Comparison of ENCODE assay signal across 1 cellular context in genomic region chr5:39217365-39218281, GRCh38.
TF ChIP-seq lines count a peak whose summit lies in the region.

No MANE protein-coding gene starts in this region.

TF ChIP-seq in HepG2, 621 proteins besides CTCF, POLR2A, EP300 and RAD21 (continued from another document and continues in another):
- TF ChIP-seq MYPOP (CRISPR knock-in tag; IDR thresholded peaks at IDR 0.05), result no peak
- TF ChIP-seq SP5 (CRISPR knock-in tag; IDR thresholded peaks at IDR 0.05; ENCODE audit: borderline replicate concordance, low read depth), result no peak
- TF ChIP-seq SP1 (IDR thresholded peaks at IDR 0.05), result no peak
- TF ChIP-seq SP1 (CRISPR knock-in tag; IDR thresholded peaks at IDR 0.05), result no peak
- TF ChIP-seq IKZF5 (CRISPR knock-in tag; IDR thresholded peaks at IDR 0.05), result no peak
- 0 out of 2 replicates have a peak, but pooled peaks have one; percentile 34 for TF ChIP-seq MEF2D (CRISPR knock-in tag; IDR thresholded peaks at IDR 0.05)
- no peak for TF ChIP-seq ZBTB8A (CRISPR knock-in tag; IDR thresholded peaks at IDR 0.05; ENCODE audit: borderline replicate concordance, low read depth)
- no peak for TF ChIP-seq ZFP36L1 (CRISPR knock-in tag; IDR thresholded peaks at IDR 0.05)
- no peak for TF ChIP-seq HNF1A (IDR thresholded peaks at IDR 0.05; ENCODE audit: low read depth)
- TF ChIP-seq HNF1A (CRISPR knock-in tag; IDR thresholded peaks at IDR 0.05; ENCODE audit: borderline replicate concordance), result no peak
- TF ChIP-seq NFE2 (CRISPR knock-in tag; IDR thresholded peaks at IDR 0.05), result no peak
- no peak for TF ChIP-seq ZNF879 (CRISPR knock-in tag; IDR thresholded peaks at IDR 0.05)
- TF ChIP-seq CHCHD3 (CRISPR knock-in tag; IDR thresholded peaks at IDR 0.05), result no peak
- no peak for TF ChIP-seq ZNF841 (CRISPR knock-in tag; IDR thresholded peaks at IDR 0.05; ENCODE audit: borderline replicate concordance)
- no peak for TF ChIP-seq TFDP1 (CRISPR knock-in tag; IDR thresholded peaks at IDR 0.05; ENCODE audit: borderline replicate concordance)
- TF ChIP-seq PHB2 (IDR thresholded peaks at IDR 0.05; ENCODE audit: partially characterized antibody), result no peak
- TF ChIP-seq ZNF335 (CRISPR knock-in tag; IDR thresholded peaks at IDR 0.05), result no peak
- TF ChIP-seq SOX6 (IDR thresholded peaks at IDR 0.05), result no peak
- TF ChIP-seq SOX6 (CRISPR knock-in tag; IDR thresholded peaks at IDR 0.05), result peak; percentile 13; the same call in 1 of the 2 replicates
- no peak for TF ChIP-seq USF2 (IDR thresholded peaks at IDR 0.05; ENCODE audit: low read depth, low read length)
- no peak for TF ChIP-seq USF2 (CRISPR knock-in tag; IDR thresholded peaks at IDR 0.05; ENCODE audit: borderline replicate concordance)
- no peak for TF ChIP-seq TRAFD1 (CRISPR knock-in tag; IDR thresholded peaks at IDR 0.05; ENCODE audit: borderline replicate concordance)
- TF ChIP-seq ATF4 (CRISPR knock-in tag; IDR thresholded peaks at IDR 0.05), result peak in 1 of 2 experiments; percentile 33; a peak in 1 of 4 replicates
- peak; percentile 50; the same call in 1 of the 2 replicates for TF ChIP-seq TFAP4 (IDR thresholded peaks at IDR 0.05; ENCODE audit: borderline replicate concordance, low read depth)
- TF ChIP-seq, protein P1, sequence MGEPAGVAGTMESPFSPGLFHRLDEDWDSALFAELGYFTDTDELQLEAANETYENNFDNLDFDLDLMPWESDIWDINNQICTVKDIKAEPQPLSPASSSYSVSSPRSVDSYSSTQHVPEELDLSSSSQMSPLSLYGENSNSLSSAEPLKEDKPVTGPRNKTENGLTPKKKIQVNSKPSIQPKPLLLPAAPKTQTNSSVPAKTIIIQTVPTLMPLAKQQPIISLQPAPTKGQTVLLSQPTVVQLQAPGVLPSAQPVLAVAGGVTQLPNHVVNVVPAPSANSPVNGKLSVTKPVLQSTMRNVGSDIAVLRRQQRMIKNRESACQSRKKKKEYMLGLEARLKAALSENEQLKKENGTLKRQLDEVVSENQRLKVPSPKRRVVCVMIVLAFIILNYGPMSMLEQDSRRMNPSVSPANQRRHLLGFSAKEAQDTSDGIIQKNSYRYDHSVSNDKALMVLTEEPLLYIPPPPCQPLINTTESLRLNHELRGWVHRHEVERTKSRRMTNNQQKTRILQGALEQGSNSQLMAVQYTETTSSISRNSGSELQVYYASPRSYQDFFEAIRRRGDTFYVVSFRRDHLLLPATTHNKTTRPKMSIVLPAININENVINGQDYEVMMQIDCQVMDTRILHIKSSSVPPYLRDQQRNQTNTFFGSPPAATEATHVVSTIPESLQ (CRISPR knock-in tag; conservative IDR thresholded peaks at IDR 0.05), result no peak
- TF ChIP-seq ZNF160 (CRISPR knock-in tag; IDR thresholded peaks at IDR 0.05), result no peak
- no peak for TF ChIP-seq ZNF850 (CRISPR knock-in tag; conservative IDR thresholded peaks at IDR 0.05)
- no peak for TF ChIP-seq NCOA1 (CRISPR knock-in tag; IDR thresholded peaks at IDR 0.05)
- TF ChIP-seq RFX1 (IDR thresholded peaks at IDR 0.05), result no peak
- no peak for TF ChIP-seq NFE2L1 (CRISPR knock-in tag; IDR thresholded peaks at IDR 0.05; ENCODE audit: borderline replicate concordance)
- no peak for TF ChIP-seq UBTF (CRISPR knock-in tag; IDR thresholded peaks at IDR 0.05)
- TF ChIP-seq ZNF766 (CRISPR knock-in tag; IDR thresholded peaks at IDR 0.05; ENCODE audit: borderline replicate concordance), result no peak
- no peak for TF ChIP-seq PRPF4 (IDR thresholded peaks at IDR 0.05; ENCODE audit: low read depth, low read length, poor library complexity, severe bottlenecking)
- TF ChIP-seq FIP1L1 (IDR thresholded peaks at IDR 0.05; ENCODE audit: borderline replicate concordance, insufficient read depth, low read depth, low read length), result no peak
